Comparison of ENCODE assay signal across 9 cellular contexts in the genomic region with DNA sequence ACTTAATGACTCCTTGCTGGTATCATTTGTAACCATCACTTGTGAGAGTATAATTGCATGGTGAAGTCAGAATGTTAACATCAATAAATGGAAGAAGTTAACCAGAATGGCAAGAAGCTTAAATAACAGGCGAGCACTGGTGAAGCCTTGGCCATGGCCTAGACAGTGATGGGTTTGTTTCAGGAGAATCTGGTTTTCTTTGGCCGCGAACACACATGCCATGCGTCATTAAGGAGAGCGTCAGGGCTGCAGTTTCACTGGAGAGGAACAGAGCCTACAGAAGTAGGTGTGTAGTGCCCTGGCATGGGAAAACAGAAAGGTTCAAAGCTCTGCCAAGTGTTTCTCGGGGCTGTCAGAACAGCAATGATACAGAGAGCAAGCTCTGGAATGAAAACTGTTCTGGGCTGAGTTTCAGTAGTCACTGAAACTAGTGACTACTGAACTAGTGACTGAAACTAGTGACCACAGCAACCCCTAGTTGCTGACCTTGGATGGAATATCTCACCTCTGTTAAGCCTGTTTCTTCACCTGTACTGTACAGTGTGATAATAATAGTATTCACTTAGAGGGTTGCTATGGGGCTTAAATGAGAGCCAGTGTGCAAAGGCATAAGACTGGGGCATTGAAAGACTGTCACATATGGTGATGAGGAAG.
DNase-seq lines count a peak whose midpoint lies in the region; ATAC-seq, FAIRE-seq and TF ChIP-seq lines count a peak whose summit lies in the region.
"Had no signal": no experiment of that assay in that cellular context is flagged by ENCODE, and none has a peak within 500 bp of the region (broad histone marks: within the 10 kb centered on the region; RNA-seq: fewer than 3 reads in every experiment).

No MANE protein-coding gene starts in this region.

- no peak for TF ChIP-seq CTCF in astrocyte (IDR thresholded peaks at IDR 0.05; ENCODE audit: insufficient read depth, low read depth, low read length)

- no peaks in the 10 kb centered on the region for H3K79me2 ChIP-seq in astrocyte (ENCODE audit: insufficient read depth, low read length)

- peak; percentile 76 to 91 for ATAC-seq in activated naive CD4-positive, alpha-beta T cell treated with anti-CD3 and anti-CD28 coated beads, Interleukin-2, amount 50 U/mL, for 72 hours
- peak; percentile 89 for ATAC-seq in HG02943 (IDR thresholded peaks at IDR 0.05; ENCODE audit: low read depth, unreplicated experiment)

- H3K9me3 ChIP-seq in astrocyte (ENCODE audit: insufficient read depth, low read depth, low read length) (no peaks in the 10 kb centered on the region), thymus (ENCODE audit: control insufficient read depth) (no peaks in the 10 kb centered on the region)

- no peak overlapping the region for H2AFZ ChIP-seq in astrocyte (ENCODE audit: low read depth, low read length)

- 94% methylated on average over 6 of the region's 6 CpGs for WGBS in thymus

- no peaks in the 10 kb centered on the region for H3K27me3 Mint-ChIP-seq in astrocyte (ENCODE audit: low read depth, unreplicated experiment)

- peaks cover 44% of the 10 kb centered on the region for H3K36me3 ChIP-seq in astrocyte (ENCODE audit: insufficient read depth, low read length)
- peaks cover 35% of the 10 kb centered on the region for H3K36me3 ChIP-seq in thymus (ENCODE audit: control insufficient read depth, insufficient read depth)

- no peak for DNase-seq in activated naive CD4-positive, alpha-beta T cell treated with anti-CD3 and anti-CD28 coated beads, Interleukin-2, amount 50 U/mL, for 72 hours (ENCODE audit: low spot score in 2 of 2)
- no peak for DNase-seq in activated naive CD4-positive, alpha-beta T cell treated with anti-CD3 and anti-CD28 coated beads, Interleukin-2, amount 50 U/mL, for 16 hours
- peak; percentile 63 for DNase-seq in astrocyte (ENCODE audit: low read depth)
- no peak for DNase-seq in SW480 (ENCODE audit: low spot score)
- no peak for DNase-seq in activated effector memory CD4-positive, alpha-beta T cell treated with anti-CD3 and anti-CD28 coated beads, Interleukin-2, amount 50 U/mL, for 16 hours
- no peak for DNase-seq in HPDE6-E6E7 (ENCODE audit: extremely low spot score)

- H3K4me1 ChIP-seq in astrocyte (ENCODE audit: insufficient read depth, low read length) (no peaks in the 10 kb centered on the region), thymus (ENCODE audit: control insufficient read depth, insufficient read depth, low read length) (no peaks in the 10 kb centered on the region)

- H3K4me1 Mint-ChIP-seq in astrocyte (ENCODE audit: low read depth, unreplicated experiment), result peaks cover 2% of the 10 kb centered on the region

- no peak overlapping the region for H3K4me3 Mint-ChIP-seq in astrocyte (ENCODE audit: unreplicated experiment)

- no peak overlapping the region for H3K9ac ChIP-seq in astrocyte (ENCODE audit: low read length)

- H4K20me1 ChIP-seq in astrocyte (ENCODE audit: insufficient read depth, low read length), result no peaks in the 10 kb centered on the region

- peaks cover 25 to 27% of the 10 kb centered on the region in 2 donors for H3K36me3 Mint-ChIP-seq in activated naive CD4-positive, alpha-beta T cell treated with anti-CD3 and anti-CD28 coated beads, Interleukin-2, amount 50 U/mL, for 72 hours
- peaks cover 13% of the 10 kb centered on the region for H3K36me3 Mint-ChIP-seq in astrocyte (ENCODE audit: low read depth, unreplicated experiment)

- FAIRE-seq in astrocyte (lab: Jason Lieb, UNC), result no peak
- FAIRE-seq: islet of Langerhans had no signal

- no peak overlapping the region for H3K27ac ChIP-seq in astrocyte (ENCODE audit: low read depth, low read length)
- peak overlapping the region; percentile 31 for H3K27ac ChIP-seq in thymus (ENCODE audit: low read depth)

- no peaks in the 10 kb centered on the region for H3K9me3 Mint-ChIP-seq in activated naive CD4-positive, alpha-beta T cell treated with anti-CD3 and anti-CD28 coated beads, Interleukin-2, amount 50 U/mL, for 72 hours
- no peaks in the 10 kb centered on the region for H3K9me3 Mint-ChIP-seq in astrocyte (ENCODE audit: unreplicated experiment)

- H3K4me3 ChIP-seq in astrocyte (ENCODE audit: insufficient read depth, low read depth, low read length), result no peak overlapping the region
- H3K4me3 ChIP-seq in thymus (ENCODE audit: low read length), result no peak overlapping the region

- H3K27ac Mint-ChIP-seq in activated naive CD4-positive, alpha-beta T cell treated with anti-CD3 and anti-CD28 coated beads, Interleukin-2, amount 50 U/mL, for 72 hours, result peak overlapping the region; percentile 58 to 67
- no peak overlapping the region for H3K27ac Mint-ChIP-seq in astrocyte (ENCODE audit: unreplicated experiment)

- H3K27me3 ChIP-seq in astrocyte (ENCODE audit: insufficient read depth, low read length) (no peaks in the 10 kb centered on the region), thymus (ENCODE audit: control insufficient read depth, insufficient read depth) (no peaks in the 10 kb centered on the region)

- H3K4me2 ChIP-seq in astrocyte (ENCODE audit: low read length), result no peak overlapping the region
